27 cellular contexts compared by ENCODE assay signal in genomic region chr3:171388537-171388936, GRCh38.
DNase-seq lines count a peak whose midpoint lies in the region; ATAC-seq and TF ChIP-seq lines count a peak whose summit lies in the region.
"Had no signal": no experiment of that assay in that cellular context is flagged by ENCODE, and none has a peak within 500 bp of the region (broad histone marks: within the 10 kb centered on the region; RNA-seq: fewer than 3 reads in every experiment).

No MANE protein-coding gene starts in this region.

- H3K4me1 Mint-ChIP-seq in activated naive CD8-positive, alpha-beta T cell (ENCODE audit: low read depth): peaks cover 65% of the 10 kb centered on the region
- H3K4me1 Mint-ChIP-seq in activated naive CD8-positive, alpha-beta T cell treated with anti-CD3 and anti-CD28 coated beads, Interleukin-2, amount 50 U/mL, for 24 hours: peaks cover 28% of the 10 kb centered on the region
- H3K4me1 Mint-ChIP-seq in brain: peaks cover 94% of the 10 kb centered on the region

- H3K4me3 Mint-ChIP-seq in activated naive CD8-positive, alpha-beta T cell: no peak overlapping the region
- no peak overlapping the region for H3K4me3 Mint-ChIP-seq in activated naive CD8-positive, alpha-beta T cell treated with anti-CD3 and anti-CD28 coated beads, Interleukin-2, amount 50 U/mL, for 24 hours
- no peak overlapping the region for H3K4me3 Mint-ChIP-seq in brain
- H3K4me3 Mint-ChIP-seq: activated CD4-positive, alpha-beta memory T cell treated with anti-CD3 and anti-CD28 coated beads, Interleukin-2, amount 10 ng/mL, durations not matched to agents 7 days and 5 days; activated naive CD4-positive, alpha-beta T cell treated with anti-CD3 and anti-CD28 coated beads for 36 hours; activated T-helper 1 cell treated with anti-CD3 and anti-CD28 coated beads, Interleukin-12 subunit alpha, Interleukin-12 subunit beta, Interleukin-2, Interleukin-4 antibody, amounts not matched to agents 30 ng/mL and 10 ng/mL and 1 ng/mL, durations not matched to agents 14 hours and 24 hours and 36 hours; immature natural killer cell; nephron progenitor cell had no signal

- TF ChIP-seq CTCF in brain (conservative IDR thresholded peaks at IDR 0.05): no peak

- DNase-seq in activated naive CD8-positive, alpha-beta T cell treated with anti-CD3 and anti-CD28 coated beads, Interleukin-2, amount 50 U/mL, for 24 hours: no peak
- DNase-seq in MV-4-11 (lab: John Stamatoyannopoulos, UW) (peak; percentile 1), T1000 (lab: John Stamatoyannopoulos, UW) (no peak), NCI-H1436 treated with DMSO at 0.1 percent for 48 hours (lab: John Stamatoyannopoulos, UW) (no peak)
- no peak for DNase-seq in stimulated activated CD4-positive, alpha-beta T cell treated with anti-CD3 and anti-CD28 coated beads, Interleukin-15, amount 100 ng/mL, for 24 hours
- DNase-seq: activated CD4-positive, alpha-beta memory T cell treated with anti-CD3 and anti-CD28 coated beads, Interleukin-2, amount 10 ng/mL, durations not matched to agents 7 days and 5 days; activated CD8-positive, alpha-beta memory T cell treated with anti-CD3 and anti-CD28 coated beads, Interleukin-2, amount 50 U/mL, for 48 hours; activated naive CD4-positive, alpha-beta T cell treated with anti-CD3 and anti-CD28 coated beads for 36 hours; amygdala; DMS53; effector CD8-positive, alpha-beta T cell; GM23248; hypothalamus; immature natural killer cell; mammary epithelial cell; NCI-H1694 treated with DMSO at 0.1 percent for 48 hours; nephron progenitor cell; ovary; retina; SHP77; stimulated activated naive CD4-positive, alpha-beta T cell had no signal

- peaks cover 27% of the 10 kb centered on the region for H3K36me3 Mint-ChIP-seq in activated naive CD8-positive, alpha-beta T cell
- H3K36me3 Mint-ChIP-seq in activated naive CD8-positive, alpha-beta T cell treated with anti-CD3 and anti-CD28 coated beads, Interleukin-2, amount 50 U/mL, for 24 hours (ENCODE audit: low read depth): peaks cover 7% of the 10 kb centered on the region
- H3K36me3 Mint-ChIP-seq in brain: peaks cover 16% of the 10 kb centered on the region

- H3K9me3 Mint-ChIP-seq in activated naive CD8-positive, alpha-beta T cell (ENCODE audit: low read depth): peaks cover 9% of the 10 kb centered on the region
- peaks cover 5% of the 10 kb centered on the region for H3K9me3 Mint-ChIP-seq in activated naive CD8-positive, alpha-beta T cell treated with anti-CD3 and anti-CD28 coated beads, Interleukin-2, amount 50 U/mL, for 24 hours
- H3K9me3 Mint-ChIP-seq in brain: peaks cover 0 to 16% (median 12%) of the 10 kb centered on the region in 5 experiments

- H3K27ac Mint-ChIP-seq in activated naive CD8-positive, alpha-beta T cell: peak overlapping the region; percentile 46
- no peak overlapping the region for H3K27ac Mint-ChIP-seq in activated naive CD8-positive, alpha-beta T cell treated with anti-CD3 and anti-CD28 coated beads, Interleukin-2, amount 50 U/mL, for 24 hours
- H3K27ac Mint-ChIP-seq in brain: peak overlapping the region in 4 of 5 experiments; percentile 2 to 27 (median 17)
- H3K27ac Mint-ChIP-seq: activated CD4-positive, alpha-beta memory T cell treated with anti-CD3 and anti-CD28 coated beads, Interleukin-2, amount 10 ng/mL, durations not matched to agents 7 days and 5 days; activated naive CD4-positive, alpha-beta T cell treated with anti-CD3 and anti-CD28 coated beads for 36 hours; activated T-helper 1 cell treated with anti-CD3 and anti-CD28 coated beads, Interleukin-12 subunit alpha, Interleukin-12 subunit beta, Interleukin-2, Interleukin-4 antibody, amounts not matched to agents 30 ng/mL and 10 ng/mL and 1 ng/mL, durations not matched to agents 14 hours and 24 hours and 36 hours; nephron progenitor cell had no signal

- ATAC-seq in activated naive CD8-positive, alpha-beta T cell treated with anti-CD3 and anti-CD28 coated beads, Interleukin-2, amount 50 U/mL, for 24 hours: no peak
- ATAC-seq in HG02623 (IDR thresholded peaks at IDR 0.05; ENCODE audit: unreplicated experiment): no peak
- ATAC-seq: HepG2, Panc1 had no signal

- no peaks in the 10 kb centered on the region for H3K27me3 Mint-ChIP-seq in activated naive CD8-positive, alpha-beta T cell
- no peaks in the 10 kb centered on the region for H3K27me3 Mint-ChIP-seq in activated naive CD8-positive, alpha-beta T cell treated with anti-CD3 and anti-CD28 coated beads, Interleukin-2, amount 50 U/mL, for 24 hours
- H3K27me3 Mint-ChIP-seq in brain: no peaks in the 10 kb centered on the region
- H3K27me3 Mint-ChIP-seq: activated CD4-positive, alpha-beta memory T cell treated with anti-CD3 and anti-CD28 coated beads, Interleukin-2, amount 10 ng/mL, durations not matched to agents 7 days and 5 days had no signal
